8 cellular contexts compared by ENCODE assay signal in the genomic region with DNA sequence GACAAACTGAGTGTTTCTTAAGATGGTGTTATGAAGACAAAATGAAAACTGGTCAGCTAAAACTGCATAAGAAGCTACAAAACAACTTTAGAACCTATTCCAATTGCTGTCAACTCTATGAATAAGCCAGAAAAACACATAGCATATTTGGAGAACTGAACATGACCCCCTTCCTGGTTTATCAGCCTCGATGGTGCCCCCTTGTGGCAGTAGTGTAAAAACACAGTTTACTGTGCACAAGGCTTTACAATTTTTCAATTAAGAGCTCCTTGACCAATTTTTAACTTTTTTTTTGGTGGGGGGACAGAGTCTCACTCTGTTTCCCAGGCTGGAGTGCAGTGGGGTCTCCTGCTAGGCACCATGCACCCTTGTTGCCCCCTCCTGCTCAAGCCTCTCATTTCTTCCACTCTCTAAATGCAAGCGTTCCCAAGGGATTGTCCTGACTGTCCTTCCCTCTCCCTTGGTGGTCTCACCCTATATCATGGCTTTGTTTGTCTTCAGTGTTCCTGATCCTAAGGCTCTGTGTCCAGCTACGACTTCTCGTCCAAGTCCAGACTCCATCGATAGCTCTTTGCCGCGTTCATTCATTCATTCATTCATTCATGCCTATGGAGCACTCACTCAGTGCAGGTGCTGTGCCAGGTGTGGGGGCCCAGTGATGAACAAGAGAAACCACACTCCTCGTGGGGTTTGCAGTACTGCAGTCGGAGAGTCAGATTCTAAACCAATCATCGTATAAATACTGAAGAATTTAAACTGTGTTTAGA. TPM values are rescaled to one million over a fixed set of nuclear protein-coding genes. Genes with fewer than 3 reads are reported as not detected.
DNase-seq lines count a peak whose midpoint lies in the region; ATAC-seq and TF ChIP-seq lines count a peak whose summit lies in the region.

No MANE protein-coding gene starts in this region.

- BruUV-seq in Panc1 (replicated peaks; lab: Mats Ljungman, UMichigan) = no TSS peak

- H3K9me3 ChIP-seq in Panc1 (ENCODE audit: control insufficient read depth, insufficient read depth, low read depth, low read length) (no peaks in the 10 kb centered on the region), esophagus squamous epithelium (no peaks in the 10 kb centered on the region), neutrophil (no peaks in the 10 kb centered on the region), tibial nerve (no peaks in the 10 kb centered on the region)

- intact Hi-C loops in Panc1 (cut with micrococcal nuclease; ENCODE audit: unreplicated experiment) (no loop called here), esophagus squamous epithelium (cut with DNase I) (no loop called here)

- peaks cover 8% of the 10 kb centered on the region for H3K36me3 ChIP-seq in Panc1 (ENCODE audit: control insufficient read depth, insufficient read depth, low read length)
- H3K36me3 ChIP-seq in esophagus squamous epithelium = peaks cover 17 to 46% (median 37%) of the 10 kb centered on the region in 3 donors
- peaks cover 43% of the 10 kb centered on the region for H3K36me3 ChIP-seq in neutrophil
- H3K36me3 ChIP-seq in tibial nerve = peaks cover 6 to 45% (median 27%) of the 10 kb centered on the region in 3 donors

- H3K4me3 ChIP-seq in Jurkat, Clone E6-1 (ENCODE audit: low read length) = no peak overlapping the region
- H3K4me3 ChIP-seq in Panc1 (ENCODE audit: low read depth in 2 of 2, low read length in 2 of 2) = no peak overlapping the region
- H3K4me3 ChIP-seq in esophagus squamous epithelium = no peak overlapping the region
- H3K4me3 ChIP-seq in neutrophil (ENCODE audit: low read depth in 1 of 2, low read length in 1 of 2) = no peak overlapping the region
- H3K4me3 ChIP-seq in tibial nerve = no peak overlapping the region

- ATAC-seq in Panc1 (peak; percentile 66), HG03280 (IDR thresholded peaks at IDR 0.05; ENCODE audit: unreplicated experiment) (no peak)

- H3K27me3 ChIP-seq in Panc1 (ENCODE audit: control insufficient read depth, insufficient read depth, low read length) (no peaks in the 10 kb centered on the region), esophagus squamous epithelium (no peaks in the 10 kb centered on the region), neutrophil (no peaks in the 10 kb centered on the region), tibial nerve (no peaks in the 10 kb centered on the region)

- TF ChIP-seq CTCF in Panc1 (IDR thresholded peaks at IDR 0.05) (peak; percentile 90), esophagus squamous epithelium (IDR thresholded peaks at IDR 0.05) (peak; percentile 66 to 86 (median 81)), neutrophil (IDR thresholded peaks at IDR 0.05) (peak; percentile 82), tibial nerve (IDR thresholded peaks at IDR 0.05) (peak; percentile 65 to 85 (median 78))

- in situ Hi-C loops in Panc1 (cut with HindIII; ENCODE audit: low pct_unique_long_range_greater_than_20kb, low sequenced_read_pairs) = no loop called here

- H3K27ac ChIP-seq in Panc1 (ENCODE audit: low read length) (no peak overlapping the region), esophagus squamous epithelium (peak overlapping the region in 3 of 4 donors; percentile 7 to 66 (median 55)), neutrophil (no peak overlapping the region), tibial nerve (peak overlapping the region in 3 of 4 donors; percentile 33 to 72 (median 67))

- POLR2A ChIA-PET in Panc1 (lab: Charles Lee) = interaction anchor here (0.6 to 0.9 kb wide), 2 partner anchors 36 to 1190 kb away, joined by 3 to 8 read pairs; no protein-coding TSS in a partner anchor

- CTCF ChIA-PET in Panc1 (lab: Charles Lee) = interaction anchor here (0.6 to 1.3 kb wide), 6 partner anchors 12 to 877 kb away, joined by 3 to 8 read pairs (median 3); no protein-coding TSS in a partner anchor

- DNase-seq in COLO668 (lab: John Stamatoyannopoulos, UW; ENCODE audit: unreplicated experiment) (peak; percentile 62), Panc1 (ENCODE audit: low read depth, low spot score) (no peak), activated T-cell treated with anti-CD3 and anti-CD28 coated beads for 24 hours (ENCODE audit: low read depth) (peak; percentile 56), esophagus squamous epithelium (lab: John Stamatoyannopoulos, UW) (no peak), tibial nerve (ENCODE audit: low spot score in 2 of 2) (no peak)
- DNase-seq in Jurkat, Clone E6-1 (ENCODE audit: low read depth, low spot score) = peak; percentile 72

- 42 to 63% methylated on average over 10 of the region's 10 CpGs for WGBS in esophagus squamous epithelium, 2 donors
- WGBS in tibial nerve, 2 donors = 48 to 51% methylated on average over 10 of the region's 10 CpGs

- no peak for TF ChIP-seq POLR2A in esophagus squamous epithelium (IDR thresholded peaks at IDR 0.05)
- TF ChIP-seq POLR2A in tibial nerve (IDR thresholded peaks at IDR 0.05) = no peak

- H3K4me1 ChIP-seq in Panc1 (ENCODE audit: control insufficient read depth, insufficient read depth, low read length) (peaks cover 4% of the 10 kb centered on the region; the same call in 1 of the 2 replicates), esophagus squamous epithelium (peaks cover 12 to 43% (median 16%) of the 10 kb centered on the region in 3 donors), neutrophil (ENCODE audit: control insufficient read depth in 1 of 2, insufficient read depth in 1 of 2, low read depth in 1 of 2, low read length in 1 of 2) (peaks cover 0 to 7% of the 10 kb centered on the region in 2 experiments), tibial nerve (peaks cover 0 to 45% (median 23%) of the 10 kb centered on the region in 4 donors)

- no peak for TF ChIP-seq EP300 in tibial nerve (IDR thresholded peaks at IDR 0.05)

RNA-seq across cellular contexts. Expression of a gene that starts 7.5 kb away (rescaled TPM):
- 676 TPM for polyA plus RNA-seq in Jurkat, Clone E6-1 (2012; ENCODE audit: insufficient read depth, insufficient read length)
- total RNA-seq in Panc1 (2021; ENCODE audit: unreplicated experiment) (747 TPM), esophagus squamous epithelium (100 to 1,000 TPM in 3 of 4 donors, 10 to 100 TPM in 1; 96.5 to 311 (median 223) TPM), tibial nerve (100 to 1,000 TPM; 172 to 458 (median 243) TPM)
- 685 TPM for polyA plus RNA-seq in Panc1 (2012; ENCODE audit: insufficient read length)

RNA-seq across cellular contexts. Expression of a gene that starts 16.0 kb away (rescaled TPM):
- polyA plus RNA-seq in Jurkat, Clone E6-1 (2012; ENCODE audit: insufficient read depth, insufficient read length) = not detected
- not detected for total RNA-seq in Panc1 (2021; ENCODE audit: unreplicated experiment)
- polyA plus RNA-seq in Panc1 (2012; ENCODE audit: insufficient read length) = not detected
- not detected for total RNA-seq in esophagus squamous epithelium
- not detected for total RNA-seq in tibial nerve

RNA-seq across cellular contexts. Expression of a gene that starts 38.3 kb away (rescaled TPM):
- polyA plus RNA-seq in Jurkat, Clone E6-1 (2012; ENCODE audit: insufficient read depth, insufficient read length) = not detected
- total RNA-seq in Panc1 (2021; ENCODE audit: unreplicated experiment) = 11.6 TPM
- 16.4 TPM for polyA plus RNA-seq in Panc1 (2012; ENCODE audit: insufficient read length)
- under 1 TPM; 0.34 to 0.94 (median 0.53) TPM for total RNA-seq in esophagus squamous epithelium
- 1 to 10 TPM in 1 of 4 donors, under 1 TPM in 1, not detected in 2; 0.98 to 1.8 TPM for total RNA-seq in tibial nerve

Comparison
In these comparisons a context has a peak if more than half of its experiments do, and no peak if none do; other contexts are left out.
1. DNase-seq: peak in COLO668 (single experiment), Jurkat, Clone E6-1 (single experiment) and activated T-cell treated with anti-CD3 and anti-CD28 coated beads for 24 hours (single experiment); none in Panc1 (single experiment), esophagus squamous epithelium (single experiment) and tibial nerve (0 of 2).
2. H3K27ac ChIP-seq: peak in esophagus squamous epithelium (3 of 4) and tibial nerve (3 of 4); none in Panc1 (single experiment) and neutrophil (single experiment).
3. Peak in every context shown above with its lines, with median percentiles within 50 percentile points of each other: CTCF ChIP-seq.